Comparison of ENCODE assay signal across 28 cellular contexts in the genomic region with DNA sequence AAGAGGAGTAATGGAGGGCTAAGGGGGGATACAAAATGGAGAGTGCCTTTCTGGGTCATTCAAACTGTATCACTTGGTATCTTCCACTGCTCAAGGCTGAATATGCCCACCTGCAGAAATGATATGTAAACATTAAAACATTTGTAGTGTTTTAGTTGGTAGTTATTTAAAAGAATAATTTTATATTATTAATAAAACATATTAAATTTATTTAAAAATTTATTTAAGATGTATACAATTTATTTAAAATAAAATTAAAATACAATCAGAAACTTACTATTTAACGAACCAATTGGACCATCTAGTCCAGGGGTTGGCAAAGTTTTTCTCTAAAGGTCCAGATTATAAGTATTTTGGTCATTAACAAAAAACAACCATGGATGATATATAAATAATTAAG.
"Had no signal": no experiment of that assay in that cellular context is flagged by ENCODE, and none has a peak within 500 bp of the region (broad histone marks: within the 10 kb centered on the region; RNA-seq: fewer than 3 reads in every experiment).

No MANE protein-coding gene starts in this region.

- H3K27ac Mint-ChIP-seq: activated B cell treated with CpG ODN at 0.5 μM for 24 hours; activated CD8-positive, alpha-beta T cell treated with anti-CD3 and anti-CD28 coated beads for 36 hours; activated naive CD8-positive, alpha-beta T cell; activated T-helper 17 cell treated with anti-CD3 and anti-CD28 coated beads, Interleukin-2, amount 50 U/mL, for 72 hours; dendritic cell treated with granulocyte-macrophage colony-stimulating factor and Interleukin-4, amounts not matched to agents 40 ng/mL and 50 ng/mL, for 4 days had no signal

- H3K9me3 ChIP-seq: gastrocnemius medialis had no signal

- H3K27me3 ChIP-seq: brain microvascular endothelial cell, dorsolateral prefrontal cortex, gastrocnemius medialis, heart left ventricle had no signal

- H3K36me3 ChIP-seq: brain microvascular endothelial cell, gastrocnemius medialis, heart left ventricle had no signal

- H3K27ac ChIP-seq: brain microvascular endothelial cell, coronary artery, dorsolateral prefrontal cortex, gastrocnemius medialis, heart left ventricle, VCaP had no signal

- H3K4me1 Mint-ChIP-seq: activated T-helper 17 cell treated with anti-CD3 and anti-CD28 coated beads, Interleukin-2, amount 50 U/mL, for 72 hours; central memory CD8-positive, alpha-beta T cell had no signal

- H3K4me3 ChIP-seq: coronary artery, dorsolateral prefrontal cortex, gastrocnemius medialis, heart left ventricle had no signal

- H3K4me3 Mint-ChIP-seq: activated B cell treated with CpG ODN at 0.5 μM for 24 hours; activated CD8-positive, alpha-beta T cell treated with anti-CD3 and anti-CD28 coated beads for 36 hours; activated naive CD8-positive, alpha-beta T cell; activated T-cell treated with anti-CD3 and anti-CD28 coated beads, Interleukin-2, amount 50 U/mL, for 4 hours; activated T-helper 17 cell treated with anti-CD3 and anti-CD28 coated beads, Interleukin-2, amount 50 U/mL, for 72 hours; central memory CD8-positive, alpha-beta T cell; dendritic cell treated with granulocyte-macrophage colony-stimulating factor and Interleukin-4, amounts not matched to agents 40 ng/mL and 50 ng/mL, for 4 days had no signal

- H3K27me3 Mint-ChIP-seq: activated B cell treated with CpG ODN at 0.5 μM for 24 hours; activated CD8-positive, alpha-beta T cell treated with anti-CD3 and anti-CD28 coated beads for 36 hours; central memory CD8-positive, alpha-beta T cell; dendritic cell treated with granulocyte-macrophage colony-stimulating factor and Interleukin-4, amounts not matched to agents 40 ng/mL and 50 ng/mL, for 4 days had no signal

- H3K36me3 Mint-ChIP-seq: activated naive CD8-positive, alpha-beta T cell had no signal

- DNase-seq: activated B cell treated with CpG ODN at 0.5 μM for 24 hours; activated CD4-positive, alpha-beta T cell treated with anti-CD3 and anti-CD28 coated beads for 48 hours; activated CD4-positive, alpha-beta T cell treated with anti-CD3 and anti-CD28 coated beads, Interleukin-2, amount 50 U/mL, for 1 hour; activated CD4-positive, alpha-beta T cell treated with anti-CD3 and anti-CD28 coated beads, Interleukin-2, amount 50 U/mL, for 48 hours; activated CD8-positive, alpha-beta memory T cell treated with anti-CD3 and anti-CD28 coated beads for 24 hours; activated CD8-positive, alpha-beta T cell treated with anti-CD3 and anti-CD28 coated beads for 36 hours; activated effector memory CD4-positive, alpha-beta T cell treated with Interleukin-2 at 50 U/mL for 16 hours; activated gamma-delta T cell treated with Interleukin-2 at 50 U/mL for 16 hours; activated naive CD4-positive, alpha-beta T cell treated with anti-CD3 and anti-CD28 coated beads, Interleukin-2, amount 50 U/mL, for 16 hours; activated naive CD4-positive, alpha-beta T cell treated with Interleukin-2 at 50 U/mL for 16 hours; activated T-cell treated with anti-CD3 and anti-CD28 coated beads, Interleukin-2, amount 50 U/mL, for 4 hours; amniotic stem cell; anterior cingulate cortex; brain microvascular endothelial cell; dorsolateral prefrontal cortex; foreskin fibroblast; gastrocnemius medialis; glutamatergic neuron; heart left ventricle; T-helper 2 cell had no signal

- FAIRE-seq: astrocyte, bronchial epithelial cell had no signal

- H3K9me3 Mint-ChIP-seq: activated B cell treated with CpG ODN at 0.5 μM for 24 hours; activated T-cell treated with anti-CD3 and anti-CD28 coated beads, Interleukin-2, amount 50 U/mL, for 4 hours; activated T-helper 17 cell treated with anti-CD3 and anti-CD28 coated beads, Interleukin-2, amount 50 U/mL, for 72 hours; dendritic cell treated with granulocyte-macrophage colony-stimulating factor and Interleukin-4, amounts not matched to agents 40 ng/mL and 50 ng/mL, for 4 days had no signal
